14 cellular contexts compared by ENCODE assay signal in genomic region chr16:80627108-80627507, GRCh38.
DNase-seq lines count a peak whose midpoint lies in the region; ATAC-seq lines count a peak whose summit lies in the region.
"Had no signal": no experiment of that assay in that cellular context is flagged by ENCODE, and none has a peak within 500 bp of the region (broad histone marks: within the 10 kb centered on the region; RNA-seq: fewer than 3 reads in every experiment).

No MANE protein-coding gene starts in this region.

- ATAC-seq in GM18520 (IDR thresholded peaks at IDR 0.05; ENCODE audit: unreplicated experiment), result peak; percentile 43
- peak; percentile 99 for ATAC-seq in GM21360 (IDR thresholded peaks at IDR 0.05; ENCODE audit: unreplicated experiment)
- ATAC-seq in HG02885 (IDR thresholded peaks at IDR 0.05; ENCODE audit: poor library complexity, unreplicated experiment), result peak; percentile 99
- ATAC-seq in HG03565 (IDR thresholded peaks at IDR 0.05; ENCODE audit: unreplicated experiment), result peak; percentile 98

- DNase-seq in SIG-M5 treated with dmso at 0.1 percent for 504 hours (lab: John Stamatoyannopoulos, UW; ENCODE audit: unreplicated experiment) (no peak), T1000 (lab: John Stamatoyannopoulos, UW) (no peak), HUDEP-2 (lab: John Stamatoyannopoulos, UW; ENCODE audit: unreplicated experiment in 76 of 76) (no peak)
- DNase-seq in activated CD4-positive, CD25-positive, alpha-beta regulatory T cell treated with anti-CD3 and anti-CD28 coated beads, Interleukin-2, amount 50 U/mL, for 72 hours, result no peak
- DNase-seq: amygdala, C1 segment of cervical spinal cord, cortex of kidney, EL, NCI-H1930, nucleus accumbens had no signal

Comparison
In these comparisons a context has a peak if more than half of its experiments do, and no peak if none do; other contexts are left out.
1. ATAC-seq: peak in every context shown above with its lines; median percentile 99 in GM21360; 99 in HG02885; 98 in HG03565; 43 in GM18520.